ENCODE assay signal across 32 cellular contexts in the genomic region with DNA sequence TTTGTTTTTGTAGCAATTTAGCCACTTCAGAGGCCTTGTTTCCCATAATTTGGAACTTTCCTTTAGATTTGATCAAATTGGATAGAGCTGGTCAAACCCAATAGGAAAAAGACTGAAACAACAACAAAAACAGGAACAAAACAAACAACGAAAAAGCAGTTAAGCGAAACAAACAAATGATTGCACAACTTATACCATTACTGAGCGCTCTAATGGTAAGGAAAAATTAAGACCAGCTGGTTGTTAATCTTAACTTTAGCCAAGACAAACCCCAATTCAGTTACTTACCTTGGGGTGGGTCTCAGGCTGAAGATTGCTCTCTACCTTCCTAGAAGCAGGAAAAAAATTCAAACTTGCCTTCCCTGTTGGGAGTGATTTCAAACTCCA. TPM values are rescaled to one million over a fixed set of nuclear protein-coding genes. Genes with fewer than 3 reads are reported as not detected.
DNase-seq lines count a peak whose midpoint lies in the region; ATAC-seq, FAIRE-seq and TF ChIP-seq lines count a peak whose summit lies in the region.
"Had no signal": no experiment of that assay in that cellular context is flagged by ENCODE, and none has a peak within 500 bp of the region (broad histone marks: within the 10 kb centered on the region; RNA-seq: fewer than 3 reads in every experiment).

No MANE protein-coding gene starts in this region.

- H2BK120ac ChIP-seq in H1 (replicated peaks; ENCODE audit: low read depth, low read length): peak overlapping the region; percentile 64

- H4K20me1 ChIP-seq in H1 (replicated peaks in 1 of 2; ENCODE audit: control insufficient read depth in 1 of 2, insufficient read depth in 2 of 2, low read length in 2 of 2): no peaks in the 10 kb centered on the region

- H3K4ac ChIP-seq in H1 (replicated peaks; ENCODE audit: insufficient read length, low read depth, low read length): no peak overlapping the region

- H3K9ac ChIP-seq in H1 (replicated peaks in 1 of 4; ENCODE audit: extremely low read depth in 1 of 4, low read depth in 3 of 4, low read length in 3 of 4): no peak overlapping the region

- no peak for TF ChIP-seq POLR2A in H1 (IDR thresholded peaks at IDR 0.05; ENCODE audit: control extremely low read depth in 1 of 2, low read depth in 2 of 2, low read length in 2 of 2)

- ATAC-seq in GM18907 (IDR thresholded peaks at IDR 0.05; ENCODE audit: unreplicated experiment) (peak; percentile 2), HG03439 (IDR thresholded peaks at IDR 0.05; ENCODE audit: unreplicated experiment) (peak; percentile 16), HG03159 (IDR thresholded peaks at IDR 0.05; ENCODE audit: unreplicated experiment) (no peak)
- ATAC-seq: natural killer cell had no signal

- no peak overlapping the region for H4K5ac ChIP-seq in H1 (ENCODE audit: insufficient read length, low read depth, low read length)

- H2BK12ac ChIP-seq in H1 (ENCODE audit: low read depth, low read length): peak overlapping the region; percentile 27; the same call in 1 of the 2 replicates

- H3K56ac ChIP-seq in H1 (replicated peaks; ENCODE audit: insufficient read length, low read depth, low read length): no peak overlapping the region

- peaks cover 52% of the 10 kb centered on the region for H3K4me1 Mint-ChIP-seq in HFFc6 (ENCODE audit: low read depth)
- H3K4me1 Mint-ChIP-seq: activated naive CD4-positive, alpha-beta T cell treated with anti-CD3 and anti-CD28 coated beads, Interleukin-2, amount 50 U/mL, for 24 hours; brain; CD8-positive, alpha-beta memory T cell; natural killer cell had no signal

- no peak for TF ChIP-seq CTCF in HFFc6 (IDR thresholded peaks at IDR 0.05)
- TF ChIP-seq CTCF in H1 (IDR thresholded peaks at IDR 0.05; ENCODE audit: control extremely low read depth in 1 of 3, insufficient read depth in 1 of 3, low read depth in 1 of 3, low read length in 3 of 3): no peak
- no peak for TF ChIP-seq CTCF in D721Med (IDR thresholded peaks at IDR 0.05; ENCODE audit: insufficient read depth, missing control alignments)

- TF ChIP-seq EP300 in H1 (IDR thresholded peaks at IDR 0.05; ENCODE audit: borderline replicate concordance in 1 of 2, low read depth in 2 of 2, low read length in 2 of 2): no peak

- H3K27me3 ChIP-seq in H1 (replicated peaks in 1 of 4; ENCODE audit: control insufficient read depth in 3 of 4, extremely low read depth in 1 of 4, insufficient read depth in 3 of 4, low read length in 3 of 4): no peaks in the 10 kb centered on the region
- H3K27me3 ChIP-seq: tibial artery had no signal

- H3K4me2 ChIP-seq in H1 (ENCODE audit: insufficient read depth in 1 of 2, low read depth in 2 of 2, low read length in 2 of 2): peak overlapping the region in 1 of 2 experiments; percentile 28; a peak in 2 of 4 replicates

- H3K4me1 ChIP-seq in H1 (replicated peaks in 1 of 4; ENCODE audit: control insufficient read depth in 3 of 4, insufficient read depth in 4 of 4, low read length in 3 of 4): peaks cover 4 to 10% (median 7%) of the 10 kb centered on the region in 4 experiments; a peak in 4 of 7 replicates
- H3K4me1 ChIP-seq: tibial artery had no signal

- FAIRE-seq in H1 (lab: Jason Lieb, UNC) (no peak), D721Med (lab: Jason Lieb, UNC) (no peak)
- FAIRE-seq: RCC 7860 had no signal

- no peak overlapping the region for H4K91ac ChIP-seq in H1 (replicated peaks; ENCODE audit: insufficient read length, low read length)

- peaks cover 8% of the 10 kb centered on the region for H3K9me3 Mint-ChIP-seq in HFFc6
- H3K9me3 Mint-ChIP-seq: activated T-helper 2 cell treated with anti-CD3 and anti-CD28 coated beads, Interferon-gamma antibody, Interleukin-2, Interleukin-4, amounts not matched to agents 10 μg/mL and 5 μg/mL and 100 μg/mL, durations not matched to agents 14 hours and 24 hours and 36 hours; dendritic cell treated with granulocyte-macrophage colony-stimulating factor and Interleukin-4, amounts not matched to agents 40 ng/mL and 50 ng/mL, for 4 days; natural killer cell had no signal

- H3K4me3 Mint-ChIP-seq in HFFc6: no peak overlapping the region
- H3K4me3 Mint-ChIP-seq: activated naive CD4-positive, alpha-beta T cell treated with anti-CD3 and anti-CD28 coated beads, Interleukin-2, amount 50 U/mL, for 24 hours; brain; CD8-positive, alpha-beta memory T cell; dendritic cell treated with granulocyte-macrophage colony-stimulating factor and Interleukin-4, amounts not matched to agents 40 ng/mL and 50 ng/mL, for 4 days; endodermal cell; natural killer cell had no signal

- no peak overlapping the region; the same call in 1 of the 2 replicates for H2BK5ac ChIP-seq in H1 (ENCODE audit: low read depth, low read length)

- peaks cover 16% of the 10 kb centered on the region for H3K36me3 Mint-ChIP-seq in HFFc6 (ENCODE audit: low read depth)
- H3K36me3 Mint-ChIP-seq: brain, natural killer cell had no signal

- WGBS in H1 (ENCODE audit: extremely low coverage in 1 of 2, insufficient coverage in 1 of 2, insufficient read length in 1 of 2, insufficient replicate concordance in 2 of 2, low coverage in 1 of 2, low lambda C conversion rate in 2 of 2, missing lambda C conversion rate in 1 of 2), 2 experiments: 95% methylated on average over 3 of the region's 3 CpGs; no CpG with 5 or more reads in 1 of the 2 experiments

- POLR2A ChIA-PET in H1 (lab: Charles Lee; ENCODE audit: partially characterized antibody): no interaction called here

- H2BK20ac ChIP-seq in H1 (ENCODE audit: low read length): 0 out of 2 replicates have a peak overlapping the region, but pooled peaks have one; percentile 18

- no peak overlapping the region for H3K27ac ChIP-seq in H1 (ENCODE audit: low read depth, low read length)
- H3K27ac ChIP-seq: tibial artery had no signal

- CTCF ChIA-PET in H1 (lab: Charles Lee; ENCODE audit: partially characterized antibody): interaction anchor here (0.7 to 1.0 kb wide), 5 partner anchors 18 to 1913 kb away, joined by 3 to 4 read pairs (median 3); no protein-coding TSS in a partner anchor

- H3K23ac ChIP-seq in H1 (ENCODE audit: insufficient read length): no peak overlapping the region

- H3K4me3 ChIP-seq in H1 (ENCODE audit: extremely low read depth in 1 of 4, insufficient read depth in 2 of 4, low read depth in 3 of 4, low read length in 4 of 4): no peak overlapping the region
- H3K4me3 ChIP-seq: lung, tibial artery had no signal

- no peaks in the 10 kb centered on the region for H3K79me1 ChIP-seq in H1 (ENCODE audit: low read depth, low read length)

- H3K23me2 ChIP-seq in H1 (ENCODE audit: low read depth, low read length): no peaks in the 10 kb centered on the region

- H3K9me3 ChIP-seq in H1 (ENCODE audit: insufficient read depth in 2 of 2, low read depth in 1 of 2, low read length in 1 of 2): peaks cover 12 to 20% of the 10 kb centered on the region in 2 experiments
- H3K9me3 ChIP-seq: tibial artery had no signal

- H3K27me3 Mint-ChIP-seq in HFFc6 (ENCODE audit: insufficient read depth): no peaks in the 10 kb centered on the region
- H3K27me3 Mint-ChIP-seq: activated naive CD4-positive, alpha-beta T cell treated with anti-CD3 and anti-CD28 coated beads, Interleukin-2, amount 50 U/mL, for 24 hours; brain; dendritic cell treated with granulocyte-macrophage colony-stimulating factor and Interleukin-4, amounts not matched to agents 40 ng/mL and 50 ng/mL, for 4 days had no signal

- H3K36me3 ChIP-seq in H1 (ENCODE audit: control insufficient read depth in 2 of 4, insufficient read depth in 4 of 4, low read length in 3 of 4): peaks cover 0 to 6% (median 2%) of the 10 kb centered on the region in 4 experiments; a peak in 1 of 8 replicates
- H3K36me3 ChIP-seq: tibial artery had no signal

- H3K79me2 ChIP-seq in H1 (ENCODE audit: control insufficient read depth in 1 of 2, insufficient read depth in 2 of 2, low read length in 2 of 2): no peaks in the 10 kb centered on the region

- H3K27ac Mint-ChIP-seq in HFFc6: peak overlapping the region; percentile 82
- H3K27ac Mint-ChIP-seq: activated naive CD4-positive, alpha-beta T cell treated with anti-CD3 and anti-CD28 coated beads, Interleukin-2, amount 50 U/mL, for 24 hours; activated T-helper 2 cell treated with anti-CD3 and anti-CD28 coated beads, Interferon-gamma antibody, Interleukin-2, Interleukin-4, amounts not matched to agents 10 μg/mL and 5 μg/mL and 100 μg/mL, durations not matched to agents 14 hours and 24 hours and 36 hours; brain; CD8-positive, alpha-beta memory T cell; dendritic cell treated with granulocyte-macrophage colony-stimulating factor and Interleukin-4, amounts not matched to agents 40 ng/mL and 50 ng/mL, for 4 days; endodermal cell; natural killer cell had no signal

- no peak overlapping the region for H3K18ac ChIP-seq in H1 (ENCODE audit: extremely low read depth, low read length)

- no peak overlapping the region for H3K14ac ChIP-seq in H1 (ENCODE audit: insufficient read length)

- no peak overlapping the region for H2AK5ac ChIP-seq in H1 (ENCODE audit: low read depth, low read length)

- no peak overlapping the region for H2AFZ ChIP-seq in H1 (ENCODE audit: low read length)

- no peak overlapping the region for H2BK15ac ChIP-seq in H1 (ENCODE audit: low read length)

- DNase-seq in HFFc6: no peak
- no peak for DNase-seq in H1 (ENCODE audit: low read depth in 1 of 2, low spot score in 2 of 2)
- no peak for DNase-seq in NCI-H1417 (lab: John Stamatoyannopoulos, UW)
- no peak for DNase-seq in T-helper 1 cell
- DNase-seq in D721Med (ENCODE audit: insufficient read length, low spot score): no peak
- DNase-seq: activated CD4-positive, alpha-beta T cell treated with anti-CD3 and anti-CD28 coated beads for 4 hours; activated T-cell treated with anti-CD3 and anti-CD28 coated beads for 4 hours; amniotic stem cell; CD8-positive, alpha-beta memory T cell; EL; endodermal cell; head of caudate nucleus; kidney glomerular epithelial cell; natural killer cell; NCI-H1092; NCI-H1694 treated with DMSO at 0.1 percent for 48 hours; NCI-H446; NCI-H774; nucleus accumbens; stimulated activated CD4-positive, alpha-beta T cell treated with anti-CD3 and anti-CD28 coated beads, Interleukin-4, amount 100 ng/mL, for 24 hours; SW 1271; T-helper 9 cell; tibial artery had no signal

- no peak for TF ChIP-seq RAD21 in H1 (IDR thresholded peaks at IDR 0.05 in 1 of 2, conservative IDR thresholded peaks at IDR 0.05 in 1 of 2; ENCODE audit: low read depth in 2 of 2, low read length in 2 of 2)

- no peak overlapping the region for H4K8ac ChIP-seq in H1 (ENCODE audit: extremely low read depth, insufficient read depth, low read length)

RNA-seq across cellular contexts. Expression of a gene that starts 38.3 kb away (rescaled TPM):
- 100 to 1,000 TPM; 163 to 250 (median 180) TPM for total RNA-seq in HFFc6 (2021; fragmentation: NEBNext Ultra II Directional; extraction: Animal tissue kit (Norgen Biotek cat#: 25700))
- 107 and 117 TPM in 2 replicates for total RNA-seq in H1 (2021; fragmentation: NEBNext Ultra II Directional; extraction: Animal tissue kit (Norgen Biotek cat#: 25700))
- polyA plus RNA-seq in H1 (2011; rRNA removed): 12.5 and 18.4 TPM in 2 replicates
- polyA plus RNA-seq in H1 (2011; cell fraction: cytosol; rRNA removed): 21.5 TPM
- polyA plus RNA-seq in H1 (2011; cell fraction: nucleus; rRNA removed): 24.2 TPM
- 36.0 to 58.1 TPM (median 38.3 TPM) in 4 replicates for polyA plus RNA-seq in H1 (2012, experiment 1 of 2)
- polyA plus RNA-seq in H1 (2012, experiment 2 of 2): 15.3 TPM
- 72.7 TPM for polyA plus RNA-seq in H1 (2013, experiment 1 of 2)
- 78.3 TPM for polyA plus RNA-seq in H1 (2013, experiment 2 of 2)
- 14.2 and 25.4 TPM in 2 replicates for polyA minus RNA-seq in H1 (2011; rRNA and poly(A)+ RNA removed)
- 20.0 TPM for polyA minus RNA-seq in H1 (2011; cell fraction: cytosol; rRNA and poly(A)+ RNA removed)
- polyA minus RNA-seq in H1 (2011; cell fraction: nucleus; rRNA and poly(A)+ RNA removed): 72.5 TPM
